10 cellular contexts compared by ENCODE assay signal in genomic region chr19:1168877-1169791, GRCh38. TPM values are rescaled to one million over a fixed set of nuclear protein-coding genes. Genes with fewer than 3 reads are reported as not detected.
DNase-seq lines count a peak whose midpoint lies in the region; ATAC-seq and TF ChIP-seq lines count a peak whose summit lies in the region.
"Had no signal": no experiment of that assay in that cellular context is flagged by ENCODE, and none has a peak within 500 bp of the region (broad histone marks: within the 10 kb centered on the region; RNA-seq: fewer than 3 reads in every experiment).

No MANE protein-coding gene starts in this region.

- H3K27ac ChIP-seq in A673 (ENCODE audit: low read depth, low read length, poor library complexity, severe bottlenecking) = peak overlapping the region; percentile 92
- H3K27ac ChIP-seq in duodenal mucosa (ENCODE audit: low read depth, low read length) = peak overlapping the region; percentile 50
- H3K27ac ChIP-seq in muscle layer of duodenum (ENCODE audit: low read length) = peak overlapping the region; percentile 39

- BruUV-seq in A673 (replicated peaks; lab: Mats Ljungman, UMichigan) = no TSS peak

- ATAC-seq in activated CD8-positive, alpha-beta memory T cell treated with anti-CD3 and anti-CD28 coated beads, Interleukin-2, amount 10 ng/mL, durations not matched to agents 7 days and 5 days = no peak
- ATAC-seq: mucosa of descending colon had no signal

- intact Hi-C loops in A673 (cut with micrococcal nuclease; ENCODE audit: unreplicated experiment) = no loop called here

- H3K9me3 Mint-ChIP-seq in activated CD8-positive, alpha-beta memory T cell treated with anti-CD3 and anti-CD28 coated beads, Interleukin-2, amount 10 ng/mL, durations not matched to agents 7 days and 5 days (ENCODE audit: low read depth) = no peaks in the 10 kb centered on the region

- POLR2A ChIA-PET in A673 (lab: Charles Lee; ENCODE audit: low non-redundant PET) = no interaction called here

- H3K9ac ChIP-seq in duodenal mucosa (ENCODE audit: low read depth in 1 of 2, low read length in 2 of 2) = no peak overlapping the region

- H3K36me3 Mint-ChIP-seq in activated CD8-positive, alpha-beta memory T cell treated with anti-CD3 and anti-CD28 coated beads, Interleukin-2, amount 10 ng/mL, durations not matched to agents 7 days and 5 days = peaks cover 9% of the 10 kb centered on the region

- H3K27ac Mint-ChIP-seq in activated CD8-positive, alpha-beta memory T cell treated with anti-CD3 and anti-CD28 coated beads, Interleukin-2, amount 10 ng/mL, durations not matched to agents 7 days and 5 days = no peak overlapping the region

- H3K27me3 Mint-ChIP-seq in activated CD8-positive, alpha-beta memory T cell treated with anti-CD3 and anti-CD28 coated beads, Interleukin-2, amount 10 ng/mL, durations not matched to agents 7 days and 5 days = no peaks in the 10 kb centered on the region

- CTCF ChIA-PET in A673 (lab: Charles Lee) = no interaction called here
- CTCF ChIA-PET in activated CD8-positive, alpha-beta memory T cell treated with anti-CD3 and anti-CD28 coated beads, Interleukin-2, amount 10 ng/mL, durations not matched to agents 7 days and 5 days (lab: Charles Lee) = no interaction called here

- H3K36me3 ChIP-seq in A673 (ENCODE audit: insufficient read depth, low read length, poor library complexity, severe bottlenecking) = no peaks in the 10 kb centered on the region
- peaks cover 5 to 34% of the 10 kb centered on the region in 2 donors for H3K36me3 ChIP-seq in duodenal mucosa (ENCODE audit: control insufficient read depth in 1 of 2, insufficient read depth in 2 of 2, low read length in 2 of 2)
- H3K36me3 ChIP-seq in muscle layer of duodenum (ENCODE audit: control insufficient read depth in 1 of 2, insufficient read depth in 2 of 2, low read length in 2 of 2) = peaks cover 0 to 11% of the 10 kb centered on the region in 2 donors

- H3K4me1 ChIP-seq in A673 (ENCODE audit: insufficient read depth, low read length, poor library complexity, severe bottlenecking) = peaks cover 35% of the 10 kb centered on the region
- peaks cover 19 to 33% of the 10 kb centered on the region in 2 donors for H3K4me1 ChIP-seq in duodenal mucosa (ENCODE audit: control insufficient read depth in 1 of 2, insufficient read depth in 2 of 2, low read length in 2 of 2)
- H3K4me1 ChIP-seq in muscle layer of duodenum (ENCODE audit: control insufficient read depth in 1 of 2, insufficient read depth in 2 of 2, low read length in 2 of 2) = peaks cover 2 to 48% of the 10 kb centered on the region in 2 donors

- H3K4me3 ChIP-seq in A673 (ENCODE audit: low read depth, low read length, poor library complexity, severe bottlenecking) = no peak overlapping the region
- H3K4me3 ChIP-seq in duodenal mucosa (ENCODE audit: low read depth in 1 of 2, low read length in 2 of 2) = peak overlapping the region in 1 of 2 donors; percentile 40
- H3K4me3 ChIP-seq in muscle layer of duodenum (ENCODE audit: low read depth in 1 of 2, low read length in 2 of 2) = peak overlapping the region in 1 of 2 donors; percentile 56
- H3K4me3 ChIP-seq: mucosa of descending colon had no signal

- H3K27me3 ChIP-seq in A673 (replicated peaks; ENCODE audit: insufficient read depth, low read depth, low read length, poor library complexity) (no peaks in the 10 kb centered on the region), duodenal mucosa (ENCODE audit: control insufficient read depth in 1 of 2, insufficient read depth in 2 of 2, low read length in 2 of 2) (no peaks in the 10 kb centered on the region), muscle layer of duodenum (ENCODE audit: low read depth, low read length) (no peaks in the 10 kb centered on the region)

- no peak for TF ChIP-seq CTCF in A673 (conservative IDR thresholded peaks at IDR 0.05; ENCODE audit: low read depth, low read length)

- H3K9me3 ChIP-seq in A673 (ENCODE audit: low read depth, low read length, poor library complexity, severe bottlenecking) (no peaks in the 10 kb centered on the region), duodenal mucosa (ENCODE audit: control insufficient read depth in 1 of 2, low read length in 2 of 2) (no peaks in the 10 kb centered on the region), muscle layer of duodenum (ENCODE audit: control insufficient read depth in 1 of 2, low read length in 2 of 2) (no peaks in the 10 kb centered on the region)
- H3K9me3 ChIP-seq: mucosa of descending colon had no signal

- H3K4me3 Mint-ChIP-seq in activated CD8-positive, alpha-beta memory T cell treated with anti-CD3 and anti-CD28 coated beads, Interleukin-2, amount 10 ng/mL, durations not matched to agents 7 days and 5 days = no peak overlapping the region

- no peak for DNase-seq in A673 (ENCODE audit: low spot score)
- peak; percentile 93 for DNase-seq in M059J (ENCODE audit: low read depth)
- no peak for DNase-seq in NCI-H1694 (lab: John Stamatoyannopoulos, UW)
- no peak for DNase-seq in DMS114 treated with DMSO at 0.1 percent for 48 hours (lab: John Stamatoyannopoulos, UW; ENCODE audit: unreplicated experiment)
- DNase-seq in activated CD8-positive, alpha-beta memory T cell treated with anti-CD3 and anti-CD28 coated beads, Interleukin-2, amount 10 ng/mL, durations not matched to agents 7 days and 5 days = no peak
- no peak for DNase-seq in T-helper 9 cell
- DNase-seq: GF-D8 had no signal

- H3K4me1 Mint-ChIP-seq in activated CD8-positive, alpha-beta memory T cell treated with anti-CD3 and anti-CD28 coated beads, Interleukin-2, amount 10 ng/mL, durations not matched to agents 7 days and 5 days = peaks cover 28% of the 10 kb centered on the region

RNA-seq across cellular contexts. Expression of gene SBNO2, which starts 4.9 kb away (rescaled TPM):
- total RNA-seq in A673 (2021) = 46.9 and 51.8 TPM in 2 replicates
- 9.3 and 17.4 TPM in 2 replicates for total RNA-seq in M059J (2014; rRNA removed; shearing (Covaris generic))
- 10 to 100 TPM; 50.6 to 74.7 TPM for total RNA-seq in activated CD8-positive, alpha-beta memory T cell treated with anti-CD3 and anti-CD28 coated beads, Interleukin-2, amount 10 ng/mL, durations not matched to agents 7 days and 5 days

RNA-seq across cellular contexts. Expression of gene STK11, which starts 36.4 kb away (rescaled TPM):
- total RNA-seq in A673 (2021) = 64.9 and 73.2 TPM in 2 replicates
- total RNA-seq in M059J (2014; rRNA removed; shearing (Covaris generic)) = 31.5 and 71.6 TPM in 2 replicates
- 10 to 100 TPM; 76.7 to 80.5 TPM for total RNA-seq in activated CD8-positive, alpha-beta memory T cell treated with anti-CD3 and anti-CD28 coated beads, Interleukin-2, amount 10 ng/mL, durations not matched to agents 7 days and 5 days

Comparison
In these comparisons a context has a peak if more than half of its experiments do, and no peak if none do; other contexts are left out.
1. H3K27ac ChIP-seq: peak in every context shown above with its lines; median percentile 92 in A673; 50 in duodenal mucosa; 39 in muscle layer of duodenum.